Comparison of ENCODE assay signal across 11 cellular contexts in genomic region chr1:1361233-1361981, GRCh38. TPM values are rescaled to one million over a fixed set of nuclear protein-coding genes. Genes with fewer than 3 reads are reported as not detected.
A peak's percentile ranks its signal among the peaks of the same experiment; 100 is the strongest.
DNase-seq lines count a peak whose midpoint lies in the region; ATAC-seq and TF ChIP-seq lines count a peak whose summit lies in the region.
"Had no signal": no experiment of that assay in that cellular context is flagged by ENCODE, and none has a peak within 500 bp of the region (broad histone marks: within the 10 kb centered on the region; RNA-seq: fewer than 3 reads in every experiment).

No MANE protein-coding gene starts in this region.

- CTCF ChIA-PET in RWPE1 (lab: Yijun Ruan, JAX) = no interaction called here

- no peaks in the 10 kb centered on the region for H3K9me3 ChIP-seq in fibroblast of lung (ENCODE audit: control insufficient read depth, insufficient read depth, low read depth, low read length)

- peaks cover 20% of the 10 kb centered on the region for H3K27me3 Mint-ChIP-seq in neural crest cell (ENCODE audit: low read depth)
- H3K27me3 Mint-ChIP-seq in type B pancreatic cell = no peaks in the 10 kb centered on the region

- ATAC-seq in GM21786 (IDR thresholded peaks at IDR 0.05; ENCODE audit: unreplicated experiment) = no peak
- ATAC-seq: natural killer cell; stimulated activated naive B cell treated with anti-CD40 and anti-IgM and Interleukin-4, amounts not matched to agents 10 μg/mL and 1 μg/mL and 100 μg/mL, for 72 hours had no signal

- DNase-seq in RWPE1 (ENCODE audit: low spot score) = no peak
- no peak for DNase-seq in fibroblast of lung (ENCODE audit: low read depth in 2 of 2)
- no peak for DNase-seq in neural crest cell (ENCODE audit: low read depth, low spot score)
- no peak for DNase-seq in type B pancreatic cell (ENCODE audit: extremely low spot score, unreplicated experiment)
- DNase-seq in EL = no peak
- no peak for DNase-seq in effector CD8-positive, alpha-beta T cell (lab: John Stamatoyannopoulos, UW)
- no peak for DNase-seq in pons (ENCODE audit: low spot score)
- DNase-seq: natural killer cell; stimulated activated CD4-positive, alpha-beta T cell treated with anti-CD3 and anti-CD28 coated beads, Interleukin-2, amount 100 ng/mL, for 24 hours; stimulated activated naive B cell treated with anti-CD40 and anti-IgM and Interleukin-4, amounts not matched to agents 10 μg/mL and 1 μg/mL and 100 μg/mL, for 72 hours had no signal

- H3K4me1 ChIP-seq in fibroblast of lung (ENCODE audit: control insufficient read depth, extremely low read depth, insufficient read depth, low read length) = peaks cover 32% of the 10 kb centered on the region

- H3K9me3 Mint-ChIP-seq in neural crest cell (no peaks in the 10 kb centered on the region), type B pancreatic cell (no peaks in the 10 kb centered on the region)
- H3K9me3 Mint-ChIP-seq: natural killer cell; stimulated activated naive B cell treated with anti-CD40 and anti-IgM and Interleukin-4, amounts not matched to agents 10 μg/mL and 1 μg/mL and 100 μg/mL, for 72 hours had no signal

- H3K27ac Mint-ChIP-seq in neural crest cell (ENCODE audit: unreplicated experiment) (no peak overlapping the region), type B pancreatic cell (peak overlapping the region; percentile 73)
- H3K27ac Mint-ChIP-seq: natural killer cell had no signal

- H3K9ac ChIP-seq in fibroblast of lung (ENCODE audit: insufficient read depth, low read length) = peak overlapping the region; percentile 9

- H3K27ac ChIP-seq in RWPE1 (peak overlapping the region; percentile 54; the same call in 1 of the 2 replicates), fibroblast of lung (ENCODE audit: insufficient read depth, low read length) (peak overlapping the region; percentile 75)

- POLR2A ChIA-PET in RWPE1 (lab: Yijun Ruan, JAX; ENCODE audit: low non-redundant PET) = no interaction called here

- H2AFZ ChIP-seq in fibroblast of lung (ENCODE audit: low read length) = no peak overlapping the region

- no peaks in the 10 kb centered on the region for H3K36me3 Mint-ChIP-seq in neural crest cell (ENCODE audit: low read depth)
- H3K36me3 Mint-ChIP-seq in type B pancreatic cell = no peaks in the 10 kb centered on the region
- H3K36me3 Mint-ChIP-seq: natural killer cell; stimulated activated naive B cell treated with anti-CD40 and anti-IgM and Interleukin-4, amounts not matched to agents 10 μg/mL and 1 μg/mL and 100 μg/mL, for 72 hours had no signal

- H3K4me3 ChIP-seq in fibroblast of lung (replicated peaks in 1 of 4; ENCODE audit: control extremely low read depth in 1 of 4, insufficient read depth in 1 of 4, low read depth in 3 of 4, low read length in 4 of 4) = peak overlapping the region in 1 of 4 experiments; percentile 15

- no peaks in the 10 kb centered on the region for H3K36me3 ChIP-seq in fibroblast of lung (ENCODE audit: control insufficient read depth, insufficient read depth, low read length)

- H3K4me3 Mint-ChIP-seq in neural crest cell (peak overlapping the region; percentile 59), type B pancreatic cell (peak overlapping the region; percentile 13)
- H3K4me3 Mint-ChIP-seq: natural killer cell; stimulated activated naive B cell treated with anti-CD40 and anti-IgM and Interleukin-4, amounts not matched to agents 10 μg/mL and 1 μg/mL and 100 μg/mL, for 72 hours had no signal

- H3K4me2 ChIP-seq in fibroblast of lung (ENCODE audit: extremely low read depth, insufficient read depth, low read length) = peak overlapping the region; percentile 77

- TF ChIP-seq CTCF in RWPE1 (conservative IDR thresholded peaks at IDR 0.05; ENCODE audit: low read depth) (no peak), fibroblast of lung (conservative IDR thresholded peaks at IDR 0.05 in 1 of 2, IDR thresholded peaks at IDR 0.05 in 1 of 2; ENCODE audit: low read depth in 1 of 2, low read length in 2 of 2) (no peak), neural crest cell (conservative IDR thresholded peaks at IDR 0.05) (no peak), type B pancreatic cell (conservative IDR thresholded peaks at IDR 0.05) (no peak)

- peaks cover 37% of the 10 kb centered on the region for H3K4me1 Mint-ChIP-seq in neural crest cell
- peaks cover 20% of the 10 kb centered on the region for H3K4me1 Mint-ChIP-seq in type B pancreatic cell (ENCODE audit: unreplicated experiment)

- H3K27me3 ChIP-seq in fibroblast of lung (ENCODE audit: control insufficient read depth, insufficient read depth, low read length) = no peaks in the 10 kb centered on the region

- H3K79me2 ChIP-seq in fibroblast of lung (ENCODE audit: control insufficient read depth, insufficient read depth, low read length) = peaks cover 20% of the 10 kb centered on the region

- no peaks in the 10 kb centered on the region for H4K20me1 ChIP-seq in fibroblast of lung (ENCODE audit: control insufficient read depth, extremely low read depth, insufficient read depth, low read length)

RNA-seq across cellular contexts. Expression of gene MXRA8, which starts 3.1 kb away (rescaled TPM):
- total RNA-seq in fibroblast of lung (262 and 397 TPM in 2 replicates), neural crest cell (5.0 and 5.8 TPM in 2 replicates), type B pancreatic cell (ENCODE audit: low replicate concordance) (17.6 and 78.1 TPM in 2 replicates)
- polyA plus RNA-seq in fibroblast of lung = 205 and 239 TPM in 2 replicates
- polyA plus RNA-seq in fibroblast of lung (2012) = 320 and 409 TPM in 2 replicates
- polyA minus RNA-seq in fibroblast of lung (ENCODE audit: low replicate concordance) = 638 and 877 TPM in 2 replicates

RNA-seq across cellular contexts. Expression of gene DVL1, which starts 12.2 kb away (rescaled TPM):
- total RNA-seq in fibroblast of lung (78.3 and 107 TPM in 2 replicates), neural crest cell (63.4 and 66.7 TPM in 2 replicates), type B pancreatic cell (ENCODE audit: low replicate concordance) (62.8 and 63.5 TPM in 2 replicates)
- polyA plus RNA-seq in fibroblast of lung = 9.1 and 12.5 TPM in 2 replicates
- polyA plus RNA-seq in fibroblast of lung (2012) = 23.4 and 43.6 TPM in 2 replicates
- 14.8 and 16.0 TPM in 2 replicates for polyA minus RNA-seq in fibroblast of lung (ENCODE audit: low replicate concordance)

RNA-seq across cellular contexts. Expression of gene AURKAIP1, which starts 13.6 kb away (rescaled TPM):
- total RNA-seq in fibroblast of lung (83.2 and 85.2 TPM in 2 replicates), neural crest cell (127 and 128 TPM in 2 replicates), type B pancreatic cell (ENCODE audit: low replicate concordance) (122 and 143 TPM in 2 replicates)
- 42.2 and 66.9 TPM in 2 replicates for polyA plus RNA-seq in fibroblast of lung
- polyA plus RNA-seq in fibroblast of lung (2012) = 92.6 and 179 TPM in 2 replicates
- polyA minus RNA-seq in fibroblast of lung (ENCODE audit: low replicate concordance) = 7.1 and 8.1 TPM in 2 replicates

RNA-seq across cellular contexts. Expression of gene TAS1R3, which starts 30.3 kb away (rescaled TPM):
- total RNA-seq in fibroblast of lung (0.17 and 0.26 TPM in 2 replicates), neural crest cell (0.64 and 0.68 TPM in 2 replicates), type B pancreatic cell (ENCODE audit: low replicate concordance) (0.83 and 0.89 TPM in 2 replicates)
- 0.01 and 0.02 TPM in 2 replicates for polyA plus RNA-seq in fibroblast of lung
- polyA plus RNA-seq in fibroblast of lung (2012) = 0.06 and 0.13 TPM in 2 replicates
- polyA minus RNA-seq in fibroblast of lung (ENCODE audit: low replicate concordance) = not detected in 2 replicates

RNA-seq across cellular contexts. Expression of gene CPTP, which starts 36.8 kb away (rescaled TPM):
- total RNA-seq in fibroblast of lung (9.0 and 10.1 TPM in 2 replicates), neural crest cell (18.9 and 19.8 TPM in 2 replicates), type B pancreatic cell (ENCODE audit: low replicate concordance) (24.2 and 28.5 TPM in 2 replicates)
- polyA plus RNA-seq in fibroblast of lung = 6.0 and 6.2 TPM in 2 replicates
- polyA plus RNA-seq in fibroblast of lung (2012) = 13.5 and 18.1 TPM in 2 replicates
- 4.4 and 5.6 TPM in 2 replicates for polyA minus RNA-seq in fibroblast of lung (ENCODE audit: low replicate concordance)
